In the genomic region with DNA sequence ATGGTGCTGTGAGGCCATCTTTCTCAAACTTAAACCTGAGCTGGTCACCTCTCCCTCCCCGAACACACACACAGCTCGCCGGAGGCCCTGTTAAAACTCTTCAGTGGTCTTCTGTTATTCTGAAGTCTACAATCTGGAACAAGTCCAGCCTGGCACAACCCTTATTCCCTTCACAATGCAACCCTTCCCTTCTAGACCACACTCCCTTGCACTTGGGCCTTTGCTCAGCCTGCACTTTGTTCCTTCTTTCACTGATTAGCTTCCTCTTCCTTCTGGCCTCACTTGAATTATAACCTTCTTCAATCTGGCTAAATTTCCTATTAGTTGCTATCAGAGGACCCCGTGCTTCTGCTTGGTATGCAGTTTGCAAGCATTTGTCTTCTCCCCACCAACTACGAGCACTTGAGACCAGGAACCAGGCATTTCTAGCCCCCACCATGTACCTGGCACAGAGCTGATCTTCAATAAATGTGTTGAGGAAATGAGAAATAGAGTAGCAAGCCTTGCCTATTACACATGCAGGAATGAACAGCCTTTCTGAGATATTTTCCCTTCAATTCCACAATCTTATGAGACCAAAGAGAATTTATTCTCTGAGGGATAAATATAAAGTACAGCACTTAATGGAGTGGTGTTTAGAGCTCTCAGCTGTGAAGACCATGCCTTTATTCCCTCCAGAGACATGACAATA, we compare ENCODE assay signal across 1 cellular context.
TF ChIP-seq lines count a peak whose summit lies in the region.

No MANE protein-coding gene starts in this region.

TF ChIP-seq in GM23338, 12 proteins besides CTCF, POLR2A, EP300 and RAD21 (continued from another document):
- TF ChIP-seq, protein P1, sequence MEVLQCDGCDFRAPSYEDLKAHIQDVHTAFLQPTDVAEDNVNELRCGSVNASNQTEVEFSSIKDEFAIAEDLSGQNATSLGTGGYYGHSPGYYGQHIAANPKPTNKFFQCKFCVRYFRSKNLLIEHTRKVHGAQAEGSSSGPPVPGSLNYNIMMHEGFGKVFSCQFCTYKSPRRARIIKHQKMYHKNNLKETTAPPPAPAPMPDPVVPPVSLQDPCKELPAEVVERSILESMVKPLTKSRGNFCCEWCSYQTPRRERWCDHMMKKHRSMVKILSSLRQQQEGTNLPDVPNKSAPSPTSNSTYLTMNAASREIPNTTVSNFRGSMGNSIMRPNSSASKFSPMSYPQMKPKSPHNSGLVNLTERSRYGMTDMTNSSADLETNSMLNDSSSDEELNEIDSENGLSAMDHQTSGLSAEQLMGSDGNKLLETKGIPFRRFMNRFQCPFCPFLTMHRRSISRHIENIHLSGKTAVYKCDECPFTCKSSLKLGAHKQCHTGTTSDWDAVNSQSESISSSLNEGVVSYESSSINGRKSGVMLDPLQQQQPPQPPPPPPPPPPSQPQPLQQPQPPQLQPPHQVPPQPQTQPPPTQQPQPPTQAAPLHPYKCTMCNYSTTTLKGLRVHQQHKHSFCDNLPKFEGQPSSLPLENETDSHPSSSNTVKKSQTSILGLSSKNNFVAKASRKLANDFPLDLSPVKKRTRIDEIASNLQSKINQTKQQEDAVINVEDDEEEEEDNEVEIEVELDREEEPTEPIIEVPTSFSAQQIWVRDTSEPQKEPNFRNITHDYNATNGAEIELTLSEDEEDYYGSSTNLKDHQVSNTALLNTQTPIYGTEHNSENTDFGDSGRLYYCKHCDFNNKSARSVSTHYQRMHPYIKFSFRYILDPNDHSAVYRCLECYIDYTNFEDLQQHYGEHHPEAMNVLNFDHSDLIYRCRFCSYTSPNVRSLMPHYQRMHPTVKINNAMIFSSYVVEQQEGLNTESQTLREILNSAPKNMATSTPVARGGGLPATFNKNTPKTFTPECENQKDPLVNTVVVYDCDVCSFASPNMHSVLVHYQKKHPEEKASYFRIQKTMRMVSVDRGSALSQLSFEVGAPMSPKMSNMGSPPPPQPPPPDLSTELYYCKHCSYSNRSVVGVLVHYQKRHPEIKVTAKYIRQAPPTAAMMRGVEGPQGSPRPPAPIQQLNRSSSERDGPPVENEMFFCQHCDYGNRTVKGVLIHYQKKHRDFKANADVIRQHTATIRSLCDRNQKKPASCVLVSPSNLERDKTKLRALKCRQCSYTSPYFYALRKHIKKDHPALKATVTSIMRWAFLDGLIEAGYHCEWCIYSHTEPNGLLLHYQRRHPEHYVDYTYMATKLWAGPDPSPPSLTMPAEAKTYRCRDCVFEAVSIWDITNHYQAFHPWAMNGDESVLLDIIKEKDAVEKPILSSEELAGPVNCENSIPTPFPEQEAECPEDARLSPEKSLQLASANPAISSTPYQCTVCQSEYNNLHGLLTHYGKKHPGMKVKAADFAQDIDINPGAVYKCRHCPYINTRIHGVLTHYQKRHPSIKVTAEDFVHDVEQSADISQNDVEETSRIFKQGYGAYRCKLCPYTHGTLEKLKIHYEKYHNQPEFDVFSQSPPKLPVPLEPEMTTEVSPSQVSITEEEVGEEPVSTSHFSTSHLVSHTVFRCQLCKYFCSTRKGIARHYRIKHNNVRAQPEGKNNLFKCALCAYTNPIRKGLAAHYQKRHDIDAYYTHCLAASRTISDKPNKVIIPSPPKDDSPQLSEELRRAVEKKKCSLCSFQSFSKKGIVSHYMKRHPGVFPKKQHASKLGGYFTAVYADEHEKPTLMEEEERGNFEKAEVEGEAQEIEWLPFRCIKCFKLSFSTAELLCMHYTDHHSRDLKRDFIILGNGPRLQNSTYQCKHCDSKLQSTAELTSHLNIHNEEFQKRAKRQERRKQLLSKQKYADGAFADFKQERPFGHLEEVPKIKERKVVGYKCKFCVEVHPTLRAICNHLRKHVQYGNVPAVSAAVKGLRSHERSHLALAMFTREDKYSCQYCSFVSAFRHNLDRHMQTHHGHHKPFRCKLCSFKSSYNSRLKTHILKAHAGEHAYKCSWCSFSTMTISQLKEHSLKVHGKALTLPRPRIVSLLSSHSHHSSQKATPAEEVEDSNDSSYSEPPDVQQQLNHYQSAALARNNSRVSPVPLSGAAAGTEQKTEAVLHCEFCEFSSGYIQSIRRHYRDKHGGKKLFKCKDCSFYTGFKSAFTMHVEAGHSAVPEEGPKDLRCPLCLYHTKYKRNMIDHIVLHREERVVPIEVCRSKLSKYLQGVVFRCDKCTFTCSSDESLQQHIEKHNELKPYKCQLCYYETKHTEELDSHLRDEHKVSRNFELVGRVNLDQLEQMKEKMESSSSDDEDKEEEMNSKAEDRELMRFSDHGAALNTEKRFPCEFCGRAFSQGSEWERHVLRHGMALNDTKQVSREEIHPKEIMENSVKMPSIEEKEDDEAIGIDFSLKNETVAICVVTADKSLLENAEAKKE (CRISPR knock-in tag; IDR thresholded peaks at IDR 0.05) = no peak
- TF ChIP-seq, protein P2, sequence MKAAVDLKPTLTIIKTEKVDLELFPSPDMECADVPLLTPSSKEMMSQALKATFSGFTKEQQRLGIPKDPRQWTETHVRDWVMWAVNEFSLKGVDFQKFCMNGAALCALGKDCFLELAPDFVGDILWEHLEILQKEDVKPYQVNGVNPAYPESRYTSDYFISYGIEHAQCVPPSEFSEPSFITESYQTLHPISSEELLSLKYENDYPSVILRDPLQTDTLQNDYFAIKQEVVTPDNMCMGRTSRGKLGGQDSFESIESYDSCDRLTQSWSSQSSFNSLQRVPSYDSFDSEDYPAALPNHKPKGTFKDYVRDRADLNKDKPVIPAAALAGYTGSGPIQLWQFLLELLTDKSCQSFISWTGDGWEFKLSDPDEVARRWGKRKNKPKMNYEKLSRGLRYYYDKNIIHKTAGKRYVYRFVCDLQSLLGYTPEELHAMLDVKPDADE (IDR thresholded peaks at IDR 0.05) = no peak
- no peak for TF ChIP-seq ZNF114 (CRISPR knock-in tag; IDR thresholded peaks at IDR 0.05)
